In the genomic region with DNA sequence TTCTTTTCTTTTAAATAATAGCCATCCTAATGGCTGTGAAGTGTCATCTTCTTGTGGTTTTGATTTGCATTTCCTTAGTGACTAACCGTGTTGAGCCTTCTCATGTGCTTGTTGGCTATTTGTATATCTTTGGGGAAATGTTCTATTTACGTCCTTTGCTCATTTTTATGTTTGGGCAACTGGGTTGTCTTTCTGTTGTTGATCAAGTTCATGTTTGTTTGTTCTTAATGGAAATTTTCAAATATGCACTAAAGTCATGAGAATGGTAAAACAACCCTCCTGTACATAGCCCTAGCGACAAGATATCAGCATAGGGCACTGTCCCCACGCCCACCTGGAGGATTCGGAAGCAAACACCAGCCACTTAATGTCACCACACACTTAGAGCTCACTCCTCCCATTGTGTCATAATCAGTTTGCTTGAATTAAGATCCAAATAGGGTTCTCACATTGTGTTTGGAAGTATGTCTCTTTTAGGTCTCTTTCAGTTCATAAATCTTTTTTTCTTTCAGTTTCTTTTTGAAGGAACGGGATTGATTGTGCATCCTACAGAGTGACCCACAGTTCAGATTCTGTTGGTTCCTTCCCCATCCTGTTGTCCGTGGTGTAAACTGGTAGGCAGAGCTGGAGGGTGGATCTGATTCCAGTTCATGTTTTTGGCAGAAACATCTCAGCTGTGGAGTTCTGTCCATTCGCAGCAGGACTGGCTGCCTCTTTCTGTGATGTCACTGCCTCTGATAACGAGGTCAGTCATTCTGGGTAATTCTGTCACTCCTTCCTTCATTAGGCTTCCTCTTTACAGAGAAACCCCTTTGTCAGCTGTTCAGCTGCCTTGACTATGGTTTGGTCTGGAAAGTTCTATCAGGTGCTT, we compare ENCODE assay signal across 10 cellular contexts. TPM values are rescaled to one million over a fixed set of nuclear protein-coding genes. Genes with fewer than 3 reads are reported as not detected.
DNase-seq lines count a peak whose midpoint lies in the region; ATAC-seq lines count a peak whose summit lies in the region.
"Had no signal": no experiment of that assay in that cellular context is flagged by ENCODE, and none has a peak within 500 bp of the region (broad histone marks: within the 10 kb centered on the region; RNA-seq: fewer than 3 reads in every experiment).

No MANE protein-coding gene starts in this region.

- H3K9me3 Mint-ChIP-seq in CD4-positive, CD25-positive, alpha-beta regulatory T cell = no peaks in the 10 kb centered on the region
- H3K9me3 Mint-ChIP-seq in activated naive CD8-positive, alpha-beta T cell (ENCODE audit: low read depth) = no peaks in the 10 kb centered on the region

- no peak for ATAC-seq in CD4-positive, CD25-positive, alpha-beta regulatory T cell (ENCODE audit: low read depth in 2 of 2)
- peak; percentile 33 for ATAC-seq in GM21447 (IDR thresholded peaks at IDR 0.05; ENCODE audit: unreplicated experiment)
- no peak for ATAC-seq in GM21619 (IDR thresholded peaks at IDR 0.05; ENCODE audit: unreplicated experiment)

- H3K4me3 Mint-ChIP-seq in CD4-positive, CD25-positive, alpha-beta regulatory T cell = peak overlapping the region; percentile 16 to 73 (median 29)
- H3K4me3 Mint-ChIP-seq in activated naive CD8-positive, alpha-beta T cell = no peak overlapping the region

- H3K27me3 ChIP-seq in CD4-positive, CD25-positive, alpha-beta regulatory T cell (ENCODE audit: control insufficient read depth, insufficient read depth, low read length) = no peaks in the 10 kb centered on the region

- H3K4me1 Mint-ChIP-seq in CD4-positive, CD25-positive, alpha-beta regulatory T cell = peaks cover 4 to 23% (median 16%) of the 10 kb centered on the region in 4 donors
- H3K4me1 Mint-ChIP-seq in activated naive CD8-positive, alpha-beta T cell (ENCODE audit: low read depth) = peaks cover 13% of the 10 kb centered on the region

- peaks cover 20% of the 10 kb centered on the region for H3K36me3 ChIP-seq in CD4-positive, CD25-positive, alpha-beta regulatory T cell (ENCODE audit: control insufficient read depth, insufficient read depth, low read length)

- peak overlapping the region; percentile 15 to 47 (median 44) for H3K27ac Mint-ChIP-seq in CD4-positive, CD25-positive, alpha-beta regulatory T cell
- H3K27ac Mint-ChIP-seq in activated naive CD8-positive, alpha-beta T cell = peak overlapping the region; percentile 8
- H3K27ac Mint-ChIP-seq: progenitor cell of endocrine pancreas had no signal

- peak in 1 of 3 donors; percentile 44 for DNase-seq in CD4-positive, CD25-positive, alpha-beta regulatory T cell
- DNase-seq in lung microvascular endothelial cell (ENCODE audit: low read depth in 2 of 2) = peak; percentile 46 to 63
- no peak for DNase-seq in DMS79 (lab: John Stamatoyannopoulos, UW)
- no peak for DNase-seq in NCI-H1092 treated with DMSO at 0.1 percent for 48 hours (lab: John Stamatoyannopoulos, UW)
- no peak for DNase-seq in activated CD4-positive, alpha-beta T cell treated with anti-CD3 and anti-CD28 coated beads for 4 hours
- DNase-seq: NCI-H187 had no signal

- H3K9me3 ChIP-seq in CD4-positive, CD25-positive, alpha-beta regulatory T cell (ENCODE audit: control insufficient read depth in 2 of 2, low read length in 2 of 2) = no peaks in the 10 kb centered on the region

- peak overlapping the region; percentile 49 for H3K4me3 ChIP-seq in CD4-positive, CD25-positive, alpha-beta regulatory T cell (ENCODE audit: low read depth, low read length)

- H3K36me3 Mint-ChIP-seq in CD4-positive, CD25-positive, alpha-beta regulatory T cell = peaks cover 17% of the 10 kb centered on the region
- peaks cover 6% of the 10 kb centered on the region for H3K36me3 Mint-ChIP-seq in activated naive CD8-positive, alpha-beta T cell

- no peak overlapping the region for H3K27ac ChIP-seq in CD4-positive, CD25-positive, alpha-beta regulatory T cell (ENCODE audit: insufficient read depth, low read length, poor library complexity, severe bottlenecking)

- H3K27me3 Mint-ChIP-seq in CD4-positive, CD25-positive, alpha-beta regulatory T cell = no peaks in the 10 kb centered on the region
- no peaks in the 10 kb centered on the region for H3K27me3 Mint-ChIP-seq in activated naive CD8-positive, alpha-beta T cell
- H3K27me3 Mint-ChIP-seq: progenitor cell of endocrine pancreas had no signal

- H3K4me1 ChIP-seq in CD4-positive, CD25-positive, alpha-beta regulatory T cell (ENCODE audit: control insufficient read depth, insufficient read depth, low read length, poor library complexity, severe bottlenecking) = no peaks in the 10 kb centered on the region

RNA-seq across cellular contexts. Expression of gene ADORA2A, which starts 26.4 kb away (rescaled TPM):
- total RNA-seq in CD4-positive, CD25-positive, alpha-beta regulatory T cell = 31.2 TPM
- 100 to 1,000 TPM in 1 of 4 donors, 10 to 100 TPM in 3; 88.4 to 101 (median 94.5) TPM for polyA plus RNA-seq in CD4-positive, CD25-positive, alpha-beta regulatory T cell
- total RNA-seq in lung microvascular endothelial cell = 3.8 and 7.0 TPM in 2 replicates

Comparison
In these comparisons a context has a peak if more than half of its experiments do, and no peak if none do; other contexts are left out.
1. DNase-seq: peak in lung microvascular endothelial cell (2 of 2); none in DMS79 (single experiment), NCI-H1092 treated with DMSO at 0.1 percent for 48 hours (single experiment) and activated CD4-positive, alpha-beta T cell treated with anti-CD3 and anti-CD28 coated beads for 4 hours (0 of 2).